1 cellular context compared by ENCODE assay signal in the genomic region with DNA sequence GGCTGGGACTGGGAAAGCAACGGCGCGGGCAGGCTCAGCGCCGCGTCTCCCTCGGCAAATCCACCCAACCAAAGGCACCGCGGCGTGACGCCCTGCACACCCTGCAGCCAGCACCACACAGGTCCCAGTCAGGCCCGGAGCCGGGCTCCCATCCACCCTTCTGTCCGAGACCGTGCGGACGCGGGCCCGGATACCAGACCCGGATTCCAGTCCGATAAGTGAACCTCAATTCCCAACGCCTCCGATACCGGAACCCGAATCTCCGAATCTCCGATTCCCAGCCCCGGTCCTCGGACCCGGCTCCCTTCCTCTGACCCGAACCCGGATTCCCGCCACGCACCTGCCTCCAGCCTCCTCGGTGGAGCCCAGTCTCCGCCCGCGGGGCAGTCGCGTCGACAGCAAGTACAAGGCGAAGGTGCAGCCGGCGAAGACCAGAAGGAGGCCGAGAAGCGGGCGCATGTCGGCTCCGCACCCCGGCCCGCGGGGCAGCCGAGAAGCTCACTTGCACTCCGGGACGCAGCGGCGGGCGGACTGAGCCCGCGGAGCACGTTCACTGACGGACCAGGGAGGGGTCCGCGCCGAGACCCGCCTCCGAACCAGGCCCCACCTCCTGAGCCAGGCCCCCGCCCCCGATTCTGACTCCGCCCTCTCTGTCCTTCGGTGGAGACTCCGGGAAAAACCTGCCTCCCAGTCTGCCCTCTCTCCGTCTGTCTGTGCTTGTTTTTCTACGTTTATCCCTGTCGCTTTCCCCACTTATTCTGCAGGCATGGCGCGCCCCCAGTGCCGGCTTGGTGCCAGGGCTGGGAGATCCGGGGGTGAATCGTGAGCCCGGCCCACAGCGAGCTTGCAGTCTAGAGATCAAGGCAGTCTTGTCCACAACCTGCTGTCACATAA.
TF ChIP-seq lines count a peak whose summit lies in the region.

A gene (minus strand): TSS at position 533 of the 894 bp plus-strand sequence. CDS start 74 bp downstream, at position 459.

TF ChIP-seq in HepG2, 621 proteins besides CTCF, POLR2A, EP300 and RAD21 (continued from another document and continues in another):
- TF ChIP-seq, protein P1, sequence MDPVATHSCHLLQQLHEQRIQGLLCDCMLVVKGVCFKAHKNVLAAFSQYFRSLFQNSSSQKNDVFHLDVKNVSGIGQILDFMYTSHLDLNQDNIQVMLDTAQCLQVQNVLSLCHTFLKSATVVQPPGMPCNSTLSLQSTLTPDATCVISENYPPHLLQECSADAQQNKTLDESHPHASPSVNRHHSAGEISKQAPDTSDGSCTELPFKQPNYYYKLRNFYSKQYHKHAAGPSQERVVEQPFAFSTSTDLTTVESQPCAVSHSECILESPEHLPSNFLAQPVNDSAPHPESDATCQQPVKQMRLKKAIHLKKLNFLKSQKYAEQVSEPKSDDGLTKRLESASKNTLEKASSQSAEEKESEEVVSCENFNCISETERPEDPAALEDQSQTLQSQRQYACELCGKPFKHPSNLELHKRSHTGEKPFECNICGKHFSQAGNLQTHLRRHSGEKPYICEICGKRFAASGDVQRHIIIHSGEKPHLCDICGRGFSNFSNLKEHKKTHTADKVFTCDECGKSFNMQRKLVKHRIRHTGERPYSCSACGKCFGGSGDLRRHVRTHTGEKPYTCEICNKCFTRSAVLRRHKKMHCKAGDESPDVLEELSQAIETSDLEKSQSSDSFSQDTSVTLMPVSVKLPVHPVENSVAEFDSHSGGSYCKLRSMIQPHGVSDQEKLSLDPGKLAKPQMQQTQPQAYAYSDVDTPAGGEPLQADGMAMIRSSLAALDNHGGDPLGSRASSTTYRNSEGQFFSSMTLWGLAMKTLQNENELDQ (CRISPR knock-in tag; IDR thresholded peaks at IDR 0.05; ENCODE audit: borderline replicate concordance), result no peak
- TF ChIP-seq, protein P2, sequence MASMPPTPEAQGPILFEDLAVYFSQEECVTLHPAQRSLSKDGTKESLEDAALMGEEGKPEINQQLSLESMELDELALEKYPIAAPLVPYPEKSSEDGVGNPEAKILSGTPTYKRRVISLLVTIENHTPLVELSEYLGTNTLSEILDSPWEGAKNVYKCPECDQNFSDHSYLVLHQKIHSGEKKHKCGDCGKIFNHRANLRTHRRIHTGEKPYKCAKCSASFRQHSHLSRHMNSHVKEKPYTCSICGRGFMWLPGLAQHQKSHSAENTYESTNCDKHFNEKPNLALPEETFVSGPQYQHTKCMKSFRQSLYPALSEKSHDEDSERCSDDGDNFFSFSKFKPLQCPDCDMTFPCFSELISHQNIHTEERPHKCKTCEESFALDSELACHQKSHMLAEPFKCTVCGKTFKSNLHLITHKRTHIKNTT (CRISPR knock-in tag; IDR thresholded peaks at IDR 0.05), result no peak
- no peak for TF ChIP-seq ZNF17 (CRISPR knock-in tag; IDR thresholded peaks at IDR 0.05)
- peak; percentile 90; the same call in 1 of the 2 replicates for TF ChIP-seq CHCHD3 (CRISPR knock-in tag; IDR thresholded peaks at IDR 0.05)
- TF ChIP-seq ZNF329 (CRISPR knock-in tag; IDR thresholded peaks at IDR 0.05; ENCODE audit: low read depth), result peak; percentile 75; the same call in 1 of the 2 replicates
- peak; percentile 94; the same call in 1 of the 2 replicates for TF ChIP-seq ZNF619 (CRISPR knock-in tag; IDR thresholded peaks at IDR 0.05)
- peak; percentile 85 for TF ChIP-seq ZSCAN31 (CRISPR knock-in tag; IDR thresholded peaks at IDR 0.05; ENCODE audit: low read depth)
- no peak for TF ChIP-seq TEAD3 (CRISPR knock-in tag; optimal IDR thresholded peaks at IDR 0.05; ENCODE audit: borderline replicate concordance)
- TF ChIP-seq, protein P3, sequence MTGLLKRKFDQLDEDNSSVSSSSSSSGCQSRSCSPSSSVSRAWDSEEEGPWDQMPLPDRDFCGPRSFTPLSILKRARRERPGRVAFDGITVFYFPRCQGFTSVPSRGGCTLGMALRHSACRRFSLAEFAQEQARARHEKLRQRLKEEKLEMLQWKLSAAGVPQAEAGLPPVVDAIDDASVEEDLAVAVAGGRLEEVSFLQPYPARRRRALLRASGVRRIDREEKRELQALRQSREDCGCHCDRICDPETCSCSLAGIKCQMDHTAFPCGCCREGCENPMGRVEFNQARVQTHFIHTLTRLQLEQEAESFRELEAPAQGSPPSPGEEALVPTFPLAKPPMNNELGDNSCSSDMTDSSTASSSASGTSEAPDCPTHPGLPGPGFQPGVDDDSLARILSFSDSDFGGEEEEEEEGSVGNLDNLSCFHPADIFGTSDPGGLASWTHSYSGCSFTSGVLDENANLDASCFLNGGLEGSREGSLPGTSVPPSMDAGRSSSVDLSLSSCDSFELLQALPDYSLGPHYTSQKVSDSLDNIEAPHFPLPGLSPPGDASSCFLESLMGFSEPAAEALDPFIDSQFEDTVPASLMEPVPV (CRISPR knock-in tag; IDR thresholded peaks at IDR 0.05), result peak; percentile 98
- no peak for TF ChIP-seq ZNF296 (CRISPR knock-in tag; conservative IDR thresholded peaks at IDR 0.05)
- TF ChIP-seq ZNF737 (CRISPR knock-in tag; IDR thresholded peaks at IDR 0.05; ENCODE audit: borderline replicate concordance), result no peak
- peak; percentile 86 for TF ChIP-seq ZNF781 (CRISPR knock-in tag; IDR thresholded peaks at IDR 0.05; ENCODE audit: borderline replicate concordance, not compliant biosample characterization)
- TF ChIP-seq, protein P4, sequence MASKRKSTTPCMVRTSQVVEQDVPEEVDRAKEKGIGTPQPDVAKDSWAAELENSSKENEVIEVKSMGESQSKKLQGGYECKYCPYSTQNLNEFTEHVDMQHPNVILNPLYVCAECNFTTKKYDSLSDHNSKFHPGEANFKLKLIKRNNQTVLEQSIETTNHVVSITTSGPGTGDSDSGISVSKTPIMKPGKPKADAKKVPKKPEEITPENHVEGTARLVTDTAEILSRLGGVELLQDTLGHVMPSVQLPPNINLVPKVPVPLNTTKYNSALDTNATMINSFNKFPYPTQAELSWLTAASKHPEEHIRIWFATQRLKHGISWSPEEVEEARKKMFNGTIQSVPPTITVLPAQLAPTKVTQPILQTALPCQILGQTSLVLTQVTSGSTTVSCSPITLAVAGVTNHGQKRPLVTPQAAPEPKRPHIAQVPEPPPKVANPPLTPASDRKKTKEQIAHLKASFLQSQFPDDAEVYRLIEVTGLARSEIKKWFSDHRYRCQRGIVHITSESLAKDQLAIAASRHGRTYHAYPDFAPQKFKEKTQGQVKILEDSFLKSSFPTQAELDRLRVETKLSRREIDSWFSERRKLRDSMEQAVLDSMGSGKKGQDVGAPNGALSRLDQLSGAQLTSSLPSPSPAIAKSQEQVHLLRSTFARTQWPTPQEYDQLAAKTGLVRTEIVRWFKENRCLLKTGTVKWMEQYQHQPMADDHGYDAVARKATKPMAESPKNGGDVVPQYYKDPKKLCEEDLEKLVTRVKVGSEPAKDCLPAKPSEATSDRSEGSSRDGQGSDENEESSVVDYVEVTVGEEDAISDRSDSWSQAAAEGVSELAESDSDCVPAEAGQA (IDR thresholded peaks at IDR 0.05; ENCODE audit: low read depth), result no peak
- TF ChIP-seq, protein P4 (CRISPR knock-in tag; IDR thresholded peaks at IDR 0.05; ENCODE audit: borderline replicate concordance), result peak; percentile 65; the same call in 1 of the 2 replicates
- peak; percentile 96; the same call in 1 of the 2 replicates for TF ChIP-seq CBX5 (CRISPR knock-in tag; IDR thresholded peaks at IDR 0.05; ENCODE audit: borderline replicate concordance)
- TF ChIP-seq NFE2L2 (IDR thresholded peaks at IDR 0.05; ENCODE audit: low read length), result no peak
- no peak for TF ChIP-seq SP1 (IDR thresholded peaks at IDR 0.05)
- peak; percentile 99 for TF ChIP-seq SP1 (CRISPR knock-in tag; IDR thresholded peaks at IDR 0.05)
- no peak for TF ChIP-seq NKX3-1 (CRISPR knock-in tag; IDR thresholded peaks at IDR 0.05)
- peak; percentile 72; the same call in 1 of the 2 replicates for TF ChIP-seq GFI1 (CRISPR knock-in tag; IDR thresholded peaks at IDR 0.05; ENCODE audit: borderline replicate concordance)
- peak; percentile 86; the same call in 1 of the 2 replicates for TF ChIP-seq ZSCAN21 (CRISPR knock-in tag; IDR thresholded peaks at IDR 0.05; ENCODE audit: borderline replicate concordance)
- peak; percentile 19; the same call in 1 of the 2 replicates for TF ChIP-seq STAG1 (CRISPR knock-in tag; IDR thresholded peaks at IDR 0.05)
- TF ChIP-seq ZNF160 (CRISPR knock-in tag; IDR thresholded peaks at IDR 0.05), result peak; percentile 91
- no peak for TF ChIP-seq TBP (CRISPR knock-in tag; IDR thresholded peaks at IDR 0.05)
- no peak; the same call in 1 of the 2 replicates for TF ChIP-seq SP140L (CRISPR knock-in tag; IDR thresholded peaks at IDR 0.05; ENCODE audit: borderline replicate concordance)
- TF ChIP-seq MBNL3 (CRISPR knock-in tag; conservative IDR thresholded peaks at IDR 0.05), result no peak
- TF ChIP-seq, protein P5, sequence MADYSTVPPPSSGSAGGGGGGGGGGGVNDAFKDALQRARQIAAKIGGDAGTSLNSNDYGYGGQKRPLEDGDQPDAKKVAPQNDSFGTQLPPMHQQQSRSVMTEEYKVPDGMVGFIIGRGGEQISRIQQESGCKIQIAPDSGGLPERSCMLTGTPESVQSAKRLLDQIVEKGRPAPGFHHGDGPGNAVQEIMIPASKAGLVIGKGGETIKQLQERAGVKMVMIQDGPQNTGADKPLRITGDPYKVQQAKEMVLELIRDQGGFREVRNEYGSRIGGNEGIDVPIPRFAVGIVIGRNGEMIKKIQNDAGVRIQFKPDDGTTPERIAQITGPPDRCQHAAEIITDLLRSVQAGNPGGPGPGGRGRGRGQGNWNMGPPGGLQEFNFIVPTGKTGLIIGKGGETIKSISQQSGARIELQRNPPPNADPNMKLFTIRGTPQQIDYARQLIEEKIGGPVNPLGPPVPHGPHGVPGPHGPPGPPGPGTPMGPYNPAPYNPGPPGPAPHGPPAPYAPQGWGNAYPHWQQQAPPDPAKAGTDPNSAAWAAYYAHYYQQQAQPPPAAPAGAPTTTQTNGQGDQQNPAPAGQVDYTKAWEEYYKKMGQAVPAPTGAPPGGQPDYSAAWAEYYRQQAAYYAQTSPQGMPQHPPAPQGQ (CRISPR knock-in tag; IDR thresholded peaks at IDR 0.05; ENCODE audit: borderline replicate concordance), result peak; percentile 82; the same call in 1 of the 2 replicates
- peak; percentile 93 for TF ChIP-seq PHF20 (CRISPR knock-in tag; IDR thresholded peaks at IDR 0.05)
- peak; percentile 47; the same call in 1 of the 2 replicates for TF ChIP-seq RNF2 (conservative IDR thresholded peaks at IDR 0.05; ENCODE audit: low read depth)
- peak; percentile 96; the same call in 1 of the 2 replicates for TF ChIP-seq ZNF788 (CRISPR knock-in tag; IDR thresholded peaks at IDR 0.05; ENCODE audit: borderline replicate concordance)
- TF ChIP-seq, protein P6, sequence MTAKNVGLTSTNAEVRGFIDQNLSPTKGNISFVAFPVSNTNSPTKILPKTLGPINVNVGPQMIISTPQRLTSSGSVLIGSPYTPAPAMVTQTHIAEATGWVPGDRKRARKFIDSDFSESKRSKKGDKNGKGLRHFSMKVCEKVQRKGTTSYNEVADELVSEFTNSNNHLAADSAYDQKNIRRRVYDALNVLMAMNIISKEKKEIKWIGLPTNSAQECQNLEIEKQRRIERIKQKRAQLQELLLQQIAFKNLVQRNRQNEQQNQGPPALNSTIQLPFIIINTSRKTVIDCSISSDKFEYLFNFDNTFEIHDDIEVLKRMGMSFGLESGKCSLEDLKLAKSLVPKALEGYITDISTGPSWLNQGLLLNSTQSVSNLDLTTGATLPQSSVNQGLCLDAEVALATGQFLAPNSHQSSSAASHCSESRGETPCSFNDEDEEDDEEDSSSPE (CRISPR knock-in tag; IDR thresholded peaks at IDR 0.05), result peak; percentile 71
- TF ChIP-seq, protein P7, sequence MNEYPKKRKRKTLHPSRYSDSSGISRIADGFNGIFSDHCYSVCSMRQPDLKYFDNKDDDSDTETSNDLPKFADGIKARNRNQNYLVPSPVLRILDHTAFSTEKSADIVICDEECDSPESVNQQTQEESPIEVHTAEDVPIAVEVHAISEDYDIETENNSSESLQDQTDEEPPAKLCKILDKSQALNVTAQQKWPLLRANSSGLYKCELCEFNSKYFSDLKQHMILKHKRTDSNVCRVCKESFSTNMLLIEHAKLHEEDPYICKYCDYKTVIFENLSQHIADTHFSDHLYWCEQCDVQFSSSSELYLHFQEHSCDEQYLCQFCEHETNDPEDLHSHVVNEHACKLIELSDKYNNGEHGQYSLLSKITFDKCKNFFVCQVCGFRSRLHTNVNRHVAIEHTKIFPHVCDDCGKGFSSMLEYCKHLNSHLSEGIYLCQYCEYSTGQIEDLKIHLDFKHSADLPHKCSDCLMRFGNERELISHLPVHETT (CRISPR knock-in tag; conservative IDR thresholded peaks at IDR 0.05), result peak; percentile 90; the same call in 1 of the 2 replicates
- TF ChIP-seq, protein P8, sequence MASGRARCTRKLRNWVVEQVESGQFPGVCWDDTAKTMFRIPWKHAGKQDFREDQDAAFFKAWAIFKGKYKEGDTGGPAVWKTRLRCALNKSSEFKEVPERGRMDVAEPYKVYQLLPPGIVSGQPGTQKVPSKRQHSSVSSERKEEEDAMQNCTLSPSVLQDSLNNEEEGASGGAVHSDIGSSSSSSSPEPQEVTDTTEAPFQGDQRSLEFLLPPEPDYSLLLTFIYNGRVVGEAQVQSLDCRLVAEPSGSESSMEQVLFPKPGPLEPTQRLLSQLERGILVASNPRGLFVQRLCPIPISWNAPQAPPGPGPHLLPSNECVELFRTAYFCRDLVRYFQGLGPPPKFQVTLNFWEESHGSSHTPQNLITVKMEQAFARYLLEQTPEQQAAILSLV (CRISPR knock-in tag; IDR thresholded peaks at IDR 0.05; ENCODE audit: borderline replicate concordance), result peak; percentile 97; the same call in 1 of the 2 replicates
- 0 out of 2 replicates have a peak, but pooled peaks have one; percentile 63 for TF ChIP-seq HOXA9 (CRISPR knock-in tag; IDR thresholded peaks at IDR 0.05; ENCODE audit: borderline replicate concordance)
